ENCODE assay signal across 8 cellular contexts in the genomic region with DNA sequence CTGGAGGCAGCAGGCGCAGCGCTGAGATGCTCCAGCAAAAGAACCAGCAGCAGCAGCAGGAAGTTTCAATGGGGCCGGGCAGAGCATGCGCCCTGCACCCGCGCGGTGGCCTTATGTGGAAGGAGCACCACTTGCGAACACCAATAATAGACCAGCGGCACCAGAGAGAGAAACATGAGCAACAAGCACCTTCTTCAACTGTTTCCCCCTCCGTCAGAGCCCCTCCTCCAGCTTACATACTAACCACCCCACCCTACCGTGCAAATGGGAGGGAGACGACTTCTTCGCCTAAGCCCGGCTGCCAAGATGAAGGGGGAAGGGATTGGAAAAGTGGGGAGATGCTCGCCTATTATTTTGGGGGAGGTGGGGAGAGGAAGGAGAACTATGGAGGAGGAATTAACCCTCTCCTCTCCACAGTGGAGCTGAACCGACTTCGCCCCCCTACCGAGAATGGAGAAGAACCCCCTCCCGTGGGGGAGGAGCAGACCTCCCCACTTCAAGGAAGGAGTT. TPM values are rescaled to one million over a fixed set of nuclear protein-coding genes. Genes with fewer than 3 reads are reported as not detected.
A peak's percentile ranks its signal among the peaks of the same experiment; 100 is the strongest.
DNase-seq lines count a peak whose midpoint lies in the region; ATAC-seq, FAIRE-seq and TF ChIP-seq lines count a peak whose summit lies in the region.

No MANE protein-coding gene starts in this region.

- peak overlapping the region; percentile 80 for H2AFZ ChIP-seq in keratinocyte (ENCODE audit: control insufficient read depth, low read length)

- H3K36me3 ChIP-seq in keratinocyte (ENCODE audit: control insufficient read depth in 2 of 2, extremely low read depth in 1 of 2, insufficient read depth in 2 of 2, low read length in 2 of 2), result no peaks in the 10 kb centered on the region

- H3K9me3 ChIP-seq in keratinocyte (ENCODE audit: control insufficient read depth, low read depth, low read length), result no peaks in the 10 kb centered on the region

- peak overlapping the region; percentile 90 for H3K4me3 ChIP-seq in AG09309 (ENCODE audit: control insufficient read depth, low read depth, low read length)
- peak overlapping the region; percentile 73 to 100 (median 89) for H3K4me3 ChIP-seq in keratinocyte (ENCODE audit: control insufficient read depth in 2 of 3, extremely low read depth in 1 of 3, insufficient read depth in 2 of 3, low read depth in 1 of 3, low read length in 3 of 3)

- no peaks in the 10 kb centered on the region for H3K27me3 Mint-ChIP-seq in central memory CD8-positive, alpha-beta T cell

- H3K79me2 ChIP-seq in keratinocyte (ENCODE audit: control insufficient read depth, insufficient read depth, low read length), result peaks cover 56% of the 10 kb centered on the region

- no peak for TF ChIP-seq CTCF in AG09309 (IDR thresholded peaks at IDR 0.05; ENCODE audit: control insufficient read depth, insufficient read depth, low read depth, low read length, missing control alignments)
- TF ChIP-seq CTCF in keratinocyte (optimal IDR thresholded peaks at IDR 0.05 in 1 of 3, IDR thresholded peaks at IDR 0.05 in 1 of 3, conservative IDR thresholded peaks at IDR 0.05 in 1 of 3; ENCODE audit: extremely low read depth in 1 of 3, insufficient read depth in 2 of 3, low read length in 3 of 3), result no peak

- no peaks in the 10 kb centered on the region for H3K27me3 ChIP-seq in keratinocyte (ENCODE audit: control insufficient read depth, extremely low read depth, insufficient read depth, low read length)

- peak overlapping the region; percentile 85 for H3K9ac ChIP-seq in keratinocyte (ENCODE audit: control insufficient read depth, extremely low read depth, insufficient read depth, low read length)

- no peaks in the 10 kb centered on the region for H3K9me1 ChIP-seq in keratinocyte (ENCODE audit: control insufficient read depth, extremely low read depth, insufficient read depth, low read length)

- peaks cover 58% of the 10 kb centered on the region for H3K4me1 Mint-ChIP-seq in central memory CD8-positive, alpha-beta T cell

- peak overlapping the region; percentile 95 for H3K4me3 Mint-ChIP-seq in central memory CD8-positive, alpha-beta T cell

- dilution Hi-C loops in keratinocyte (cut with MboI; ENCODE audit: extremely low pct_ligation_motif_present, low sequenced_read_pairs), result no loop called here

- H3K4me2 ChIP-seq in keratinocyte (ENCODE audit: control insufficient read depth, extremely low read depth, insufficient read depth, low read depth, low read length), result peak overlapping the region; percentile 81

- peak overlapping the region; percentile 85 for H3K27ac Mint-ChIP-seq in central memory CD8-positive, alpha-beta T cell (ENCODE audit: low read depth)

- DNase-seq in AG09309 (ENCODE audit: low read depth) (no peak), NCI-H345 treated with DMSO at 0.1 percent for 48 hours (lab: John Stamatoyannopoulos, UW; ENCODE audit: unreplicated experiment) (peak; percentile 85), keratinocyte (ENCODE audit: low read depth, low spot score) (peak; percentile 28)
- DNase-seq in activated CD4-positive, CD25-positive, alpha-beta regulatory T cell treated with anti-CD3 and anti-CD28 coated beads, Interleukin-2, amount 50 U/mL, for 16 hours (ENCODE audit: low read depth, low spot score), result peak; percentile 68
- peak; percentile 71 to 74 for DNase-seq in central memory CD8-positive, alpha-beta T cell (ENCODE audit: low spot score in 2 of 2)
- peak; percentile 76 for DNase-seq in stimulated activated CD4-positive, alpha-beta T cell treated with anti-CD3 and anti-CD28 coated beads, Interleukin-12 subunit alpha, Interleukin-12 subunit beta, amount 100 ng/mL, for 4 hours

- H3K9me3 Mint-ChIP-seq in central memory CD8-positive, alpha-beta T cell, result no peaks in the 10 kb centered on the region

- peak overlapping the region; percentile 78 for H3K27ac ChIP-seq in keratinocyte (ENCODE audit: control insufficient read depth, insufficient read depth, low read length)

- ATAC-seq in GM19035 (IDR thresholded peaks at IDR 0.05; ENCODE audit: unreplicated experiment), result peak; percentile 43
- ATAC-seq in HG03354 (IDR thresholded peaks at IDR 0.05; ENCODE audit: poor library complexity, severe bottlenecking, unreplicated experiment), result peak; percentile 59
- peak; percentile 63 for ATAC-seq in central memory CD8-positive, alpha-beta T cell (replicated peaks; ENCODE audit: extremely low read depth, poor library complexity, severe bottlenecking)

- peaks cover 9% of the 10 kb centered on the region for H3K36me3 Mint-ChIP-seq in central memory CD8-positive, alpha-beta T cell (ENCODE audit: insufficient read depth)

- no peak for FAIRE-seq in keratinocyte (lab: Jason Lieb, UNC)

- H3K4me1 ChIP-seq in keratinocyte (ENCODE audit: control insufficient read depth, extremely low read depth, insufficient read depth, low read length), result peaks cover 11% of the 10 kb centered on the region

- H4K20me1 ChIP-seq in keratinocyte (ENCODE audit: control insufficient read depth, extremely low read depth, insufficient read depth, low read length), result peaks cover 3% of the 10 kb centered on the region

RNA-seq across cellular contexts. Expression of a gene that starts 1.1 kb away (rescaled TPM):
- polyA plus RNA-seq in keratinocyte, result 8.8 to 20.9 TPM (median 17.5 TPM) in 3 replicates
- polyA plus RNA-seq in keratinocyte (2011; ENCODE audit: low read depth), result 193 TPM
- 15.4 and 17.7 TPM in 2 replicates for polyA plus RNA-seq in keratinocyte (2011; cell fraction: cytosol; rRNA removed)
- polyA plus RNA-seq in keratinocyte (2011; cell fraction: nucleus; rRNA removed), result 39.5 and 51.3 TPM in 2 replicates
- 31.1 and 40.9 TPM in 2 replicates for polyA plus RNA-seq in keratinocyte (2012; ENCODE audit: low replicate concordance)
- 5.1 to 17.9 TPM (median 10.9 TPM) in 3 replicates for polyA minus RNA-seq in keratinocyte
- 20.5 TPM for polyA minus RNA-seq in keratinocyte (2011; cell fraction: cytosol; rRNA and poly(A)+ RNA removed)
- 13.3 and 39.8 TPM in 2 replicates for polyA minus RNA-seq in keratinocyte (2011; cell fraction: nucleus; rRNA and poly(A)+ RNA removed)

RNA-seq across cellular contexts. Expression of a gene that starts 1.5 kb away (rescaled TPM):
- 15.8 to 22.4 TPM (median 22.0 TPM) in 3 replicates for polyA plus RNA-seq in keratinocyte
- polyA plus RNA-seq in keratinocyte (2011; ENCODE audit: low read depth), result 7.9 TPM
- 21.7 and 24.8 TPM in 2 replicates for polyA plus RNA-seq in keratinocyte (2011; cell fraction: cytosol; rRNA removed)
- 9.4 and 11.9 TPM in 2 replicates for polyA plus RNA-seq in keratinocyte (2011; cell fraction: nucleus; rRNA removed)
- 11.1 and 42.1 TPM in 2 replicates for polyA plus RNA-seq in keratinocyte (2012; ENCODE audit: low replicate concordance)
- polyA minus RNA-seq in keratinocyte, result 2.4 to 9.8 TPM (median 4.7 TPM) in 3 replicates
- polyA minus RNA-seq in keratinocyte (2011; cell fraction: cytosol; rRNA and poly(A)+ RNA removed), result 4.4 TPM
- 5.3 and 5.4 TPM in 2 replicates for polyA minus RNA-seq in keratinocyte (2011; cell fraction: nucleus; rRNA and poly(A)+ RNA removed)
